ENCODE assay signal across 8 cellular contexts in the genomic region with DNA sequence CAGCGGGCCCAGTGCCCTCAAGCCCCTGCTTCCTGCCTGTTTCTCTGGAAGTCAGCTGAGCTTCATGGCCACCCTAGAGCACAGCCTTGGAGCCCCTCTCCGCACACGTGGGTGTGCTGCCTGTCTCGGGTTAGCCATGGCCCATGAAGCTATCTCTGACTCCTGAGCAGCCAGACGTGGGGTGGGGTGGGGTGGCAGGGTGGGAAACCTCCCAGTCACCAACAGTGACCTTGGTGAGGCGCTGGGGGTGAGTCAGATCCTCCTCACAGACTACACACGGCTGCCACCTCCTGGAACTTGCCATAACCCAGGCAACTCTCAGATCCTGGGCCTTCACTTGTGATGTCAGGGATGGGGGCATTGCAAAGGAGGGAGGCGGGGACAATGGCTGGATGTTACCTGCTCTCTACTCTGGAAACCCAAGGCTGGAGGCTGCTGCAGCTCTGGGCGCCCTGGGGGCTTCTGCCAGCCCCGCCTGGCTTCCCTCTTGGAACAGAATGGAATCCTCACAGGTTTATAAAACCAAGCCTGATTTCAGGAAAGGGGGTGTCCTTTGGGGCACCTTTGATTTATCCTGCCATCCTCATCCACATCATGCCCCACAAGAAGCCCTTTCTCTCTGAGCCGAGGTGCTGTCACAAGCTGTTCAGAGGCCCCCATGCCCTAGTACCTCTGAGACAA.
DNase-seq lines count a peak whose midpoint lies in the region; ATAC-seq and TF ChIP-seq lines count a peak whose summit lies in the region.

No MANE protein-coding gene starts in this region.

- ATAC-seq in HG02981 (IDR thresholded peaks at IDR 0.05; ENCODE audit: unreplicated experiment), result no peak

- in situ Hi-C loops in GM13976 (cut with MboI; ENCODE audit: low sequenced_read_pairs, unreplicated experiment), result no loop called here

- TF ChIP-seq CTCF in A673 (conservative IDR thresholded peaks at IDR 0.05; ENCODE audit: low read depth, low read length), result peak; percentile 69
- TF ChIP-seq CTCF in GM13976 (IDR thresholded peaks at IDR 0.05; ENCODE audit: borderline replicate concordance, control extremely low read depth, extremely low read depth, insufficient read depth, missing control alignments), result no peak

- DNase-seq in A673 (ENCODE audit: low spot score) (peak; percentile 87), GM13976 (ENCODE audit: low spot score) (peak; percentile 37), OCI-M1 (lab: John Stamatoyannopoulos, UW) (peak; percentile 44), ecto neural progenitor cell (ENCODE audit: low spot score) (peak; percentile 73), NCI-H1694 treated with DMSO at 0.1 percent for 48 hours (lab: John Stamatoyannopoulos, UW) (no peak), germinal center (ENCODE audit: low spot score) (no peak)

- H3K9me3 ChIP-seq in A673 (ENCODE audit: low read depth, low read length, poor library complexity, severe bottlenecking) (no peaks in the 10 kb centered on the region), mesodermal cell (ENCODE audit: control insufficient read depth, low read length) (no peaks in the 10 kb centered on the region)

- H3K27ac ChIP-seq in A673 (ENCODE audit: low read depth, low read length, poor library complexity, severe bottlenecking) (no peak overlapping the region), mesodermal cell (ENCODE audit: low read depth, low read length, severe bottlenecking) (peak overlapping the region; percentile 67)

- H3K4me1 ChIP-seq in A673 (ENCODE audit: insufficient read depth, low read length, poor library complexity, severe bottlenecking) (peaks cover 5% of the 10 kb centered on the region), mesodermal cell (ENCODE audit: control insufficient read depth, insufficient read depth, low read length, poor library complexity, severe bottlenecking) (peaks cover 7% of the 10 kb centered on the region)

- no TSS peak for BruUV-seq in A673 (replicated peaks; lab: Mats Ljungman, UMichigan)

- H3K4me3 ChIP-seq in A673 (ENCODE audit: low read depth, low read length, poor library complexity, severe bottlenecking) (no peak overlapping the region), mesodermal cell (ENCODE audit: extremely low read depth, insufficient read depth, low read length, poor library complexity, severe bottlenecking) (no peak overlapping the region)

- no peaks in the 10 kb centered on the region for H3K27me3 ChIP-seq in A673 (replicated peaks; ENCODE audit: insufficient read depth, low read depth, low read length, poor library complexity)

- POLR2A ChIA-PET in A673 (lab: Charles Lee; ENCODE audit: low non-redundant PET), result no interaction called here

- H3K36me3 ChIP-seq in A673 (ENCODE audit: insufficient read depth, low read length, poor library complexity, severe bottlenecking), result no peaks in the 10 kb centered on the region
- no peaks in the 10 kb centered on the region for H3K36me3 ChIP-seq in mesodermal cell (ENCODE audit: control insufficient read depth, insufficient read depth, low read length)

- intact Hi-C loops in A673 (cut with micrococcal nuclease; ENCODE audit: unreplicated experiment), result loop anchor here (1.0 kb wide), 1 partner anchor 393 kb away; no protein-coding TSS in a partner anchor

- CTCF ChIA-PET in A673 (lab: Charles Lee), result interaction anchor here (0.6 to 0.9 kb wide), 7 partner anchors 34 to 397 kb away, joined by 4 to 20 read pairs (median 6); no protein-coding TSS in a partner anchor

- WGBS in mesodermal cell (ENCODE audit: insufficient coverage in 2 of 2), 2 experiments, result 32 to 45% methylated on average over 7 to 8 of the region's 11 CpGs

Comparison
In these comparisons a context has a peak if more than half of its experiments do, and no peak if none do; other contexts are left out.
1. DNase-seq: peak in A673 (single experiment), GM13976 (single experiment), OCI-M1 (single experiment) and ecto neural progenitor cell (single experiment); none in NCI-H1694 treated with DMSO at 0.1 percent for 48 hours (single experiment) and germinal center (single experiment).